Comparison of ENCODE assay signal across 8 cellular contexts in the genomic region with DNA sequence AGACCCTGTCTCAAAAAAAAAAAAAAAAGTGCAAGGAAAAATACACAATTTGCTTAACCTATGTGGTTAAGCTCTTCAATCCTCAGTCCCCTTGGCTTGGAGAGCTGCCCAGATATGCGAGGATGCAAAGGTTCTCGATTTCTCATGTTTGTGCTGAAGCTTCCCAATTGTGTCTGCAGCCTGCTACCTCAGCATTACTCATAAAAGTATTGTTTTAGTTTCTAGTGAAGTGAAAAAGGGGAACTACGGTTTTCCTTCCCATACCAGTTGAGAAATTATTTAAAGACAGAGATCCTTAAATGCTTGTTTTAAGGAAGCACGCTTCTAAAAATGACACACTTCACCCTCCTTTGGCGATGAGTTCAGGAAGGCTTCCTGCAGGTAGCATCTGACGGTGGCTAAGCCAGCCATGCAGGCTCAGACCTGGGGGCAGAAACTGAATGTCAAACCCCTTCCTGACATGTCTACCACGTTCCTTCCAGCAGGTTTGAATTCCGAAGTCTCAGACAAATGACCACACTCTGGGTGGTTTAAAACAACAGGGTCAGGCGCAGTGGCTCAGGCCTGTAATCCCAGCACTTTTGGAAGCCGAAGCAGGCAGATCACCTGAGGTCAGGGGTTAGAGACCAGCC. TPM values are rescaled to one million over a fixed set of nuclear protein-coding genes. Genes with fewer than 3 reads are reported as not detected.
DNase-seq lines count a peak whose midpoint lies in the region; ATAC-seq and TF ChIP-seq lines count a peak whose summit lies in the region.

No MANE protein-coding gene starts in this region.

- H3K9me3 Mint-ChIP-seq in natural killer cell treated with Interleukin-12 subunit alpha and Interleukin-12 subunit beta and Interleukin-15 and Interleukin-18, amount 100 ng/mL, for 72 hours: peaks cover 7% of the 10 kb centered on the region
- H3K9me3 Mint-ChIP-seq in natural killer cell: peaks cover 2 to 3% of the 10 kb centered on the region in 2 donors

- H3K27me3 Mint-ChIP-seq in natural killer cell treated with Interleukin-12 subunit alpha and Interleukin-12 subunit beta and Interleukin-15 and Interleukin-18, amount 100 ng/mL, for 72 hours: peaks cover 0 to 3% of the 10 kb centered on the region in 2 donors
- peaks cover 0 to 6% of the 10 kb centered on the region in 2 donors for H3K27me3 Mint-ChIP-seq in natural killer cell (ENCODE audit: low read depth in 2 of 2)

- peaks cover 51 to 60% of the 10 kb centered on the region in 2 donors for H3K4me1 Mint-ChIP-seq in natural killer cell treated with Interleukin-12 subunit alpha and Interleukin-12 subunit beta and Interleukin-15 and Interleukin-18, amount 100 ng/mL, for 72 hours (ENCODE audit: low read depth in 2 of 2)
- peaks cover 8 to 9% of the 10 kb centered on the region in 2 donors for H3K4me1 Mint-ChIP-seq in natural killer cell

- peak overlapping the region; percentile 91 to 94 for H3K27ac Mint-ChIP-seq in natural killer cell treated with Interleukin-12 subunit alpha and Interleukin-12 subunit beta and Interleukin-15 and Interleukin-18, amount 100 ng/mL, for 72 hours
- H3K27ac Mint-ChIP-seq in natural killer cell: no peak overlapping the region

- ATAC-seq in natural killer cell treated with Interleukin-12 subunit alpha and Interleukin-12 subunit beta and Interleukin-15 and Interleukin-18, amount 100 ng/mL, for 72 hours: no peak
- ATAC-seq in natural killer cell: no peak
- ATAC-seq in HG03460 (IDR thresholded peaks at IDR 0.05; ENCODE audit: unreplicated experiment): no peak
- no peak for ATAC-seq in GM19328 (IDR thresholded peaks at IDR 0.05; ENCODE audit: unreplicated experiment)

- DNase-seq in natural killer cell treated with Interleukin-12 subunit alpha and Interleukin-12 subunit beta and Interleukin-15 and Interleukin-18, amount 100 ng/mL, for 72 hours (ENCODE audit: low spot score): no peak
- no peak for DNase-seq in natural killer cell
- peak; percentile 28 for DNase-seq in NCI-H226
- peak; percentile 82 for DNase-seq in fibroblast of the aortic adventitia (ENCODE audit: low read depth)
- no peak for DNase-seq in inferior parietal cortex (ENCODE audit: extremely low spot score)
- DNase-seq in NCI-H2107 treated with DMSO at 0.1 percent for 48 hours (lab: John Stamatoyannopoulos, UW; ENCODE audit: unreplicated experiment): no peak

- intact Hi-C loops in natural killer cell (cut with micrococcal nuclease): no loop called here

- no peak for TF ChIP-seq CTCF in natural killer cell (IDR thresholded peaks at IDR 0.05)
- TF ChIP-seq CTCF in fibroblast of the aortic adventitia (IDR thresholded peaks at IDR 0.05; ENCODE audit: insufficient read depth, low read length): no peak

- H3K4me3 ChIP-seq in fibroblast of the aortic adventitia (ENCODE audit: low read depth, low read length): no peak overlapping the region

- peak overlapping the region; percentile 38 for H3K4me3 Mint-ChIP-seq in natural killer cell treated with Interleukin-12 subunit alpha and Interleukin-12 subunit beta and Interleukin-15 and Interleukin-18, amount 100 ng/mL, for 72 hours
- no peak overlapping the region for H3K4me3 Mint-ChIP-seq in natural killer cell

- H3K36me3 Mint-ChIP-seq in natural killer cell treated with Interleukin-12 subunit alpha and Interleukin-12 subunit beta and Interleukin-15 and Interleukin-18, amount 100 ng/mL, for 72 hours: peaks cover 20% of the 10 kb centered on the region
- H3K36me3 Mint-ChIP-seq in natural killer cell: no peaks in the 10 kb centered on the region

RNA-seq across cellular contexts. Expression of a gene that starts 47.9 kb away (rescaled TPM):
- 1 to 10 TPM; 2.0 to 3.0 TPM for total RNA-seq in natural killer cell treated with Interleukin-12 subunit alpha and Interleukin-12 subunit beta and Interleukin-15 and Interleukin-18, amount 100 ng/mL, for 72 hours
- total RNA-seq in natural killer cell: 1 to 10 TPM; 1.6 to 2.3 (median 2.1) TPM
- total RNA-seq in fibroblast of the aortic adventitia (ENCODE audit: low replicate concordance): 0.16 and 4.6 TPM in 2 replicates

Comparison
In these comparisons a context has a peak if more than half of its experiments do, and no peak if none do; other contexts are left out.
1. H3K27ac Mint-ChIP-seq: peak in natural killer cell treated with Interleukin-12 subunit alpha and Interleukin-12 subunit beta and Interleukin-15 and Interleukin-18, amount 100 ng/mL, for 72 hours (2 of 2); none in natural killer cell (0 of 2).
2. DNase-seq: peak in NCI-H226 (single experiment) and fibroblast of the aortic adventitia (single experiment); none in natural killer cell treated with Interleukin-12 subunit alpha and Interleukin-12 subunit beta and Interleukin-15 and Interleukin-18, amount 100 ng/mL, for 72 hours (single experiment), natural killer cell (single experiment), inferior parietal cortex (single experiment) and NCI-H2107 treated with DMSO at 0.1 percent for 48 hours (single experiment).